In genomic region chr1:7989762-7990428, GRCh38 we compare ENCODE assay signal across 26 cellular contexts. TPM values are rescaled to one million over a fixed set of nuclear protein-coding genes. Genes with fewer than 3 reads are reported as not detected.
DNase-seq lines count a peak whose midpoint lies in the region; ATAC-seq and TF ChIP-seq lines count a peak whose summit lies in the region.
"Had no signal": no experiment of that assay in that cellular context is flagged by ENCODE, and none has a peak within 500 bp of the region (broad histone marks: within the 10 kb centered on the region; RNA-seq: fewer than 3 reads in every experiment).

No MANE protein-coding gene starts in this region.

- ATAC-seq in effector memory CD8-positive, alpha-beta T cell (replicated peaks), result peak; percentile 44
- ATAC-seq in natural killer cell (peak; percentile 17 to 29 (median 28)), HG03457 (IDR thresholded peaks at IDR 0.05; ENCODE audit: unreplicated experiment) (no peak)
- ATAC-seq: lower lobe of right lung, T-cell had no signal

- H3K27ac ChIP-seq in RWPE1 (peak overlapping the region; percentile 46; the same call in 1 of the 2 replicates), spleen (peak overlapping the region in 1 of 8 donors; percentile 40)
- H3K27ac ChIP-seq: lower lobe of right lung, tibial nerve had no signal

- intact Hi-C loops in natural killer cell (cut with micrococcal nuclease) (no loop called here), spleen (cut with DNase I; ENCODE audit: low total_unique reads) (no loop called here)

- peaks cover 0 to 4% of the 10 kb centered on the region in 2 donors for H3K4me1 Mint-ChIP-seq in effector memory CD8-positive, alpha-beta T cell (ENCODE audit: low read depth in 2 of 2)
- peaks cover 0 to 18% of the 10 kb centered on the region in 2 donors for H3K4me1 Mint-ChIP-seq in natural killer cell
- peaks cover 4% of the 10 kb centered on the region for H3K4me1 Mint-ChIP-seq in progenitor cell of endocrine pancreas (ENCODE audit: low read depth)
- H3K4me1 Mint-ChIP-seq: CD4-positive, alpha-beta memory T cell; T-cell had no signal

- H3K9me3 Mint-ChIP-seq in effector memory CD8-positive, alpha-beta T cell, result peaks cover 3 to 13% of the 10 kb centered on the region in 2 donors
- H3K9me3 Mint-ChIP-seq in natural killer cell (peaks cover 7% of the 10 kb centered on the region in 2 donors), progenitor cell of endocrine pancreas (ENCODE audit: low read depth) (no peaks in the 10 kb centered on the region)
- H3K9me3 Mint-ChIP-seq: CD4-positive, alpha-beta memory T cell; T-cell had no signal

- H3K36me3 Mint-ChIP-seq in effector memory CD8-positive, alpha-beta T cell (ENCODE audit: insufficient read depth), result peaks cover 36% of the 10 kb centered on the region
- peaks cover 7% of the 10 kb centered on the region for H3K36me3 Mint-ChIP-seq in natural killer cell
- H3K36me3 Mint-ChIP-seq in progenitor cell of endocrine pancreas (ENCODE audit: insufficient read depth), result peaks cover 17% of the 10 kb centered on the region

- peak overlapping the region; percentile 76 to 87 for H3K27ac Mint-ChIP-seq in effector memory CD8-positive, alpha-beta T cell
- peak overlapping the region; percentile 60 to 89 for H3K27ac Mint-ChIP-seq in natural killer cell
- H3K27ac Mint-ChIP-seq in progenitor cell of endocrine pancreas, result no peak overlapping the region

- H3K4me1 ChIP-seq in spleen, result no peaks in the 10 kb centered on the region
- H3K4me1 ChIP-seq: lower lobe of right lung had no signal

- H3K36me3 ChIP-seq in spleen, result peaks cover 0 to 53% (median 24%) of the 10 kb centered on the region in 6 donors

- peak overlapping the region in 1 of 2 donors; percentile 39 for H3K4me3 Mint-ChIP-seq in effector memory CD8-positive, alpha-beta T cell
- peak overlapping the region; percentile 1 for H3K4me3 Mint-ChIP-seq in natural killer cell
- no peak overlapping the region for H3K4me3 Mint-ChIP-seq in progenitor cell of endocrine pancreas (ENCODE audit: low read depth)
- H3K4me3 Mint-ChIP-seq: CD4-positive, alpha-beta memory T cell; T-cell had no signal

- no peak overlapping the region for H3K4me3 ChIP-seq in spleen
- H3K4me3 ChIP-seq: lower lobe of right lung, tibial nerve had no signal

- H3K9me3 ChIP-seq in spleen, result no peaks in the 10 kb centered on the region
- H3K9me3 ChIP-seq: lower lobe of right lung, tibial nerve had no signal

- POLR2A ChIA-PET in RWPE1 (lab: Yijun Ruan, JAX; ENCODE audit: low non-redundant PET), result no interaction called here

- H3K27me3 Mint-ChIP-seq in effector memory CD8-positive, alpha-beta T cell, result no peaks in the 10 kb centered on the region
- H3K27me3 Mint-ChIP-seq in natural killer cell (ENCODE audit: low read depth in 2 of 2), result no peaks in the 10 kb centered on the region
- no peaks in the 10 kb centered on the region for H3K27me3 Mint-ChIP-seq in progenitor cell of endocrine pancreas
- H3K27me3 Mint-ChIP-seq: CD4-positive, alpha-beta memory T cell; T-cell had no signal

- CTCF ChIA-PET in RWPE1 (lab: Yijun Ruan, JAX), result no interaction called here

- no peaks in the 10 kb centered on the region for H3K27me3 ChIP-seq in spleen (replicated peaks in 1 of 7)
- H3K27me3 ChIP-seq: tibial nerve had no signal

- TF ChIP-seq CTCF in RWPE1 (conservative IDR thresholded peaks at IDR 0.05; ENCODE audit: low read depth) (no peak), natural killer cell (IDR thresholded peaks at IDR 0.05) (no peak), spleen (IDR thresholded peaks at IDR 0.05 in 8 of 11, conservative IDR thresholded peaks at IDR 0.05 in 3 of 11) (no peak), progenitor cell of endocrine pancreas (IDR thresholded peaks at IDR 0.05; ENCODE audit: unreplicated experiment) (no peak)

- peak; percentile 20 for DNase-seq in EL
- DNase-seq in RWPE1 (ENCODE audit: low spot score), result no peak
- no peak for DNase-seq in effector memory CD8-positive, alpha-beta T cell
- DNase-seq in natural killer cell, result no peak
- DNase-seq in spleen, result no peak
- no peak for DNase-seq in progenitor cell of endocrine pancreas (ENCODE audit: low spot score, unreplicated experiment)
- DNase-seq in retina, result no peak
- DNase-seq: activated CD4-positive, alpha-beta T cell treated with anti-CD3 and anti-CD28 coated beads for 48 hours; activated CD8-positive, alpha-beta memory T cell treated with anti-CD3 and anti-CD28 coated beads, Interleukin-2, amount 50 U/mL, for 4 hours; amygdala; CD4-positive, alpha-beta memory T cell; foreskin melanocyte; GF-D8; hypothalamus; Kasumi-1; lower lobe of right lung; NCI-H1048; NCI-H187 treated with DMSO at 0.1 percent for 48 hours; NCI-H226; NCI-H774; SIG-M5; stimulated activated CD4-positive, alpha-beta T cell treated with anti-CD3 and anti-CD28 coated beads, Interleukin-4, amount 100 ng/mL, for 1 hour; stimulated activated naive CD4-positive, alpha-beta T cell treated with Interleukin-2 at 50 U/mL for 16 hours; T-cell had no signal

- TF ChIP-seq POLR2A in spleen (IDR thresholded peaks at IDR 0.05), result no peak

- WGBS in spleen, 5 donors, result 74 to 89% (median 82%) methylated on average over 2 of the region's 2 CpGs

RNA-seq across cellular contexts. Expression of gene PARK7, which starts 28.4 kb away (rescaled TPM):
- total RNA-seq in natural killer cell (100 to 1,000 TPM; 120 to 127 (median 127) TPM), spleen (100 to 1,000 TPM in 6 of 7 donors, 10 to 100 TPM in 1; 93.5 to 183 (median 160) TPM), progenitor cell of endocrine pancreas (218 and 229 TPM in 2 replicates)
- polyA plus RNA-seq in spleen, result 100 to 1,000 TPM; 274 to 370 (median 289) TPM

RNA-seq across cellular contexts. Expression of gene ERRFI1, which starts 36.2 kb away (rescaled TPM):
- 1 to 10 TPM; 2.9 to 4.9 (median 4.0) TPM for total RNA-seq in natural killer cell
- total RNA-seq in spleen, result 10 to 100 TPM in 2 of 7 donors, 1 to 10 TPM in 5; 7.6 to 12.5 (median 8.5) TPM
- 1 to 10 TPM; 2.0 to 5.7 (median 5.0) TPM for polyA plus RNA-seq in spleen
- 138 and 139 TPM in 2 replicates for total RNA-seq in progenitor cell of endocrine pancreas

RNA-seq across cellular contexts. Expression of gene TNFRSF9, which starts 49.3 kb away (rescaled TPM):
- total RNA-seq in natural killer cell (1 to 10 TPM; 2.6 to 6.4 (median 4.2) TPM), spleen (10 to 100 TPM in 1 of 7 donors, 1 to 10 TPM in 6; 2.5 to 11.7 (median 3.3) TPM), progenitor cell of endocrine pancreas (0.27 and 0.60 TPM in 2 replicates)
- polyA plus RNA-seq in spleen, result 1 to 10 TPM; 2.2 to 6.3 (median 4.0) TPM

Comparison
In these comparisons a context has a peak if more than half of its experiments do, and no peak if none do; other contexts are left out.
1. RNA of gene ERRFI1, which starts 36.2 kb away (total RNA-seq): 138 to 139 TPM in progenitor cell of endocrine pancreas; 7.6 to 12.5 TPM in spleen and 2.9 to 4.9 TPM in natural killer cell; every median in the first group is over 10 times any median in the second.